ENCODE assay signal across 8 cellular contexts in genomic region chr1:203794764-203795381, GRCh38.
DNase-seq lines count a peak whose midpoint lies in the region; ATAC-seq and TF ChIP-seq lines count a peak whose summit lies in the region.

No MANE protein-coding gene starts in this region.

- peaks cover 2% of the 10 kb centered on the region for H3K27me3 Mint-ChIP-seq in nephron progenitor cell (ENCODE audit: low read depth, poor library complexity)

- no peak for ATAC-seq in GM21515 (IDR thresholded peaks at IDR 0.05; ENCODE audit: unreplicated experiment)
- no peak for ATAC-seq in HG02981 (IDR thresholded peaks at IDR 0.05; ENCODE audit: unreplicated experiment)

- peaks cover 46% of the 10 kb centered on the region for H3K36me3 Mint-ChIP-seq in nephron progenitor cell (ENCODE audit: low read depth)

- H3K9me3 ChIP-seq in BLaER1 (peaks cover 28% of the 10 kb centered on the region), NT2/D1 (ENCODE audit: insufficient read depth, low read length) (peaks cover 33% of the 10 kb centered on the region; the same call in 1 of the 2 replicates), duodenal mucosa (ENCODE audit: control insufficient read depth in 1 of 2, low read length in 2 of 2) (no peaks in the 10 kb centered on the region)

- H3K4me1 Mint-ChIP-seq in nephron progenitor cell, result peaks cover 29% of the 10 kb centered on the region

- H3K9ac ChIP-seq in BLaER1, result 0 out of 2 replicates have a peak overlapping the region, but pooled peaks have one; percentile 7
- peak overlapping the region; percentile 13 for H3K9ac ChIP-seq in NT2/D1 (ENCODE audit: insufficient read length, low read depth)
- peak overlapping the region; percentile 73 to 98 for H3K9ac ChIP-seq in duodenal mucosa (ENCODE audit: low read depth in 1 of 2, low read length in 2 of 2)

- H3K27ac Mint-ChIP-seq in nephron progenitor cell, result peak overlapping the region; percentile 100

- DNase-seq in NT2/D1 (ENCODE audit: low read depth, low spot score) (no peak), nephron progenitor cell (no peak), GM13977 (ENCODE audit: low spot score) (no peak), GM13976 (ENCODE audit: low spot score) (no peak)

- H3K27ac ChIP-seq in BLaER1 (no peak overlapping the region; the same call in 1 of the 2 replicates), duodenal mucosa (ENCODE audit: low read depth, low read length) (no peak overlapping the region)

- peak overlapping the region; percentile 95 for H3K4me3 Mint-ChIP-seq in nephron progenitor cell

- in situ Hi-C loops in GM13977 (cut with MboI; ENCODE audit: low pct_unique_long_range_greater_than_20kb, low sequenced_read_pairs, unreplicated experiment) (no loop called here), GM13976 (cut with MboI; ENCODE audit: low sequenced_read_pairs, unreplicated experiment) (no loop called here)

- H3K4me1 ChIP-seq in BLaER1 (peaks cover 27% of the 10 kb centered on the region), NT2/D1 (ENCODE audit: insufficient read depth, insufficient read length) (no peaks in the 10 kb centered on the region), duodenal mucosa (ENCODE audit: control insufficient read depth in 1 of 2, insufficient read depth in 2 of 2, low read length in 2 of 2) (peaks cover 11 to 31% of the 10 kb centered on the region in 2 donors)

- peaks cover 42% of the 10 kb centered on the region for H3K9me3 Mint-ChIP-seq in nephron progenitor cell

- TF ChIP-seq CTCF in nephron progenitor cell (IDR thresholded peaks at IDR 0.05), result no peak
- no peak for TF ChIP-seq CTCF in GM13977 (IDR thresholded peaks at IDR 0.05; ENCODE audit: extremely low read depth, insufficient read depth, missing control alignments)
- no peak for TF ChIP-seq CTCF in GM13976 (IDR thresholded peaks at IDR 0.05; ENCODE audit: borderline replicate concordance, control extremely low read depth, extremely low read depth, insufficient read depth, missing control alignments)

- H3K4me3 ChIP-seq in BLaER1, result peak overlapping the region; percentile 83
- H3K4me3 ChIP-seq in NT2/D1 (ENCODE audit: insufficient read length, low read depth), result peak overlapping the region; percentile 58
- H3K4me3 ChIP-seq in duodenal mucosa (ENCODE audit: low read depth in 1 of 2, low read length in 2 of 2), result peak overlapping the region; percentile 79 to 91

- H3K27me3 ChIP-seq in BLaER1, result no peaks in the 10 kb centered on the region
- no peaks in the 10 kb centered on the region for H3K27me3 ChIP-seq in NT2/D1 (ENCODE audit: insufficient read depth, insufficient read length)
- H3K27me3 ChIP-seq in duodenal mucosa (ENCODE audit: control insufficient read depth in 1 of 2, insufficient read depth in 2 of 2, low read length in 2 of 2), result no peaks in the 10 kb centered on the region

- H3K4me2 ChIP-seq in BLaER1, result peak overlapping the region; percentile 58

- H4K20me1 ChIP-seq in BLaER1, result peaks cover 38% of the 10 kb centered on the region

- H3K36me3 ChIP-seq in BLaER1, result peaks cover 30% of the 10 kb centered on the region
- H3K36me3 ChIP-seq in NT2/D1 (ENCODE audit: insufficient read depth, insufficient read length, low read length), result peaks cover 38% of the 10 kb centered on the region
- peaks cover 11 to 15% of the 10 kb centered on the region in 2 donors for H3K36me3 ChIP-seq in duodenal mucosa (ENCODE audit: control insufficient read depth in 1 of 2, insufficient read depth in 2 of 2, low read length in 2 of 2)

Comparison
In these comparisons a context has a peak if more than half of its experiments do, and no peak if none do; other contexts are left out.
1. H3K9ac ChIP-seq: peak in every context shown above with its lines; median percentile 86 in duodenal mucosa; 13 in NT2/D1; 7 in BLaER1.